In the genomic region with DNA sequence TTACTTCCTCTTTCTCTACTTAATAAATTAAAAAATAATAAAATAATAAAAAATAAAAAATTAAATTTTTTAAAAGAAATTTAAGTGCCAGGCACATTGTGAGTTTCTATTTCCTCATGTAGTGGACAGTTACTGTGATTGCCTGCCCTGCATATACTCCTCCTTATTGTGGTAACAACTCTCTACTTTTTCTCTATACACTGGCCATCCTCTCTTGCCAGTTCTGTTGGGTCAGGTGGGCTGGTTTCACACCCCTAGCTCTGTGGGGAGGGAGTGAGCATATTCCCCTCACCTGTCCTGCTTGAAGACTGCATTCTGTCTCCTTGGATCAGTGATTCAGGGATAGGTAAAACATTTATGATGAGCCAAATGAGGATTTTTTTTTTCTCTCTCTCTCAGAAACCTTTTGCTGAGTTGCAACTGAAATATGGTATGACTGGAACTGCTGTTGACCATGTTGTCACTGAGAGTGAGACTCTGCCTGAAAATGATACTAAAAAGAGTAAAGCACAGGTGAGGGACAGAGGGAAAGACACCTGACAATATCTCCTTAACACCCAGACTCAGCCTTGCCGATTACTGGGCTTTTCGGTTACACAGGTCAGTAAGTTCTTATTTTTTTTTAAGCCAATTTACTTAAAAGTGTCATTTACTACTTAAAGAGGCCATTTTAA, we compare ENCODE assay signal across 30 cellular contexts.
DNase-seq lines count a peak whose midpoint lies in the region; ATAC-seq, FAIRE-seq and TF ChIP-seq lines count a peak whose summit lies in the region.
"Had no signal": no experiment of that assay in that cellular context is flagged by ENCODE, and none has a peak within 500 bp of the region (broad histone marks: within the 10 kb centered on the region; RNA-seq: fewer than 3 reads in every experiment).

No MANE protein-coding gene starts in this region.

- H3K9ac ChIP-seq in KMS-11 = peak overlapping the region; percentile 14; the same call in 1 of the 2 replicates
- H3K9ac ChIP-seq: SK-N-SH had no signal

- FAIRE-seq in urothelium cell line (lab: Jason Lieb, UNC) = no peak
- FAIRE-seq: HTR-8/SVneo had no signal

- H3K79me2 ChIP-seq in KMS-11 (ENCODE audit: insufficient read depth, low read depth) = no peaks in the 10 kb centered on the region

- H3K36me3 ChIP-seq in KMS-11 (ENCODE audit: insufficient read depth) = no peaks in the 10 kb centered on the region
- H3K36me3 ChIP-seq: cardiac muscle cell, esophagus squamous epithelium, gastrocnemius medialis, thyroid gland had no signal

- peak overlapping the region; percentile 36; the same call in 1 of the 2 replicates for H3K4me2 ChIP-seq in KMS-11
- H3K4me2 ChIP-seq: SK-N-SH had no signal

- TF ChIP-seq CTCF in KMS-11 (conservative IDR thresholded peaks at IDR 0.05; ENCODE audit: low read depth, low read length) = no peak

- H3K27me3 ChIP-seq in KMS-11 (ENCODE audit: insufficient read depth, low read depth) = no peaks in the 10 kb centered on the region
- H3K27me3 ChIP-seq: cardiac muscle cell, esophagus squamous epithelium, gastrocnemius medialis, thyroid gland had no signal

- peaks cover 30% of the 10 kb centered on the region for H3K4me1 ChIP-seq in KMS-11 (ENCODE audit: low read depth, poor library complexity, severe bottlenecking)
- H3K4me1 ChIP-seq: esophagus squamous epithelium, gastrocnemius medialis, thyroid gland had no signal

- peak; percentile 48 for ATAC-seq in GM18868 (IDR thresholded peaks at IDR 0.05; ENCODE audit: unreplicated experiment)
- ATAC-seq in GM21529 (IDR thresholded peaks at IDR 0.05; ENCODE audit: unreplicated experiment) = peak; percentile 90
- peak; percentile 90 for ATAC-seq in HG02870 (IDR thresholded peaks at IDR 0.05; ENCODE audit: unreplicated experiment)
- ATAC-seq: activated naive CD4-positive, alpha-beta T cell treated with anti-CD3 and anti-CD28 coated beads, Interleukin-2, amount 50 U/mL, for 72 hours; gastrocnemius medialis; left ventricle myocardium superior; stimulated activated naive CD8-positive, alpha-beta T cell treated with anti-CD3 and anti-CD28 coated beads, Interleukin-15, amount 100 ng/mL, for 72 hours had no signal

- no peak overlapping the region for H3K4me3 ChIP-seq in KMS-11 (IDR thresholded peaks at IDR 0.05; ENCODE audit: insufficient read depth, low read depth, low read length)
- H3K4me3 ChIP-seq: cardiac muscle cell, esophagus squamous epithelium, gastrocnemius medialis, thyroid gland had no signal

- H4K20me1 ChIP-seq in KMS-11 (ENCODE audit: insufficient read depth) = no peaks in the 10 kb centered on the region

- H3K27ac ChIP-seq in KMS-11 = peak overlapping the region; percentile 50; the same call in 1 of the 2 replicates
- H3K27ac ChIP-seq: cardiac muscle cell, esophagus squamous epithelium, gastrocnemius medialis, thyroid gland had no signal

- DNase-seq in HuH-7 (ENCODE audit: low spot score) (no peak), urothelium cell line (ENCODE audit: low spot score) (no peak), inferior parietal cortex (ENCODE audit: extremely low spot score) (no peak)
- no peak for DNase-seq in activated naive CD4-positive, alpha-beta T cell treated with anti-CD3 and anti-CD28 coated beads, Interleukin-2, amount 50 U/mL, for 16 hours
- DNase-seq: ACHN; activated B cell treated with CpG ODN at 0.5 μM for 24 hours; anterior cingulate cortex; cortex of kidney; DMS79; esophagus squamous epithelium; gastrocnemius medialis; GF-D8; hypothalamus; left ventricle myocardium superior; MV-4-11; naive B cell; NCI-H187 treated with DMSO at 0.1 percent for 48 hours; NCI-H69; nucleus accumbens; SK-N-SH; stimulated activated naive CD8-positive, alpha-beta T cell treated with anti-CD3 and anti-CD28 coated beads, Interleukin-15, amount 100 ng/mL, for 72 hours; T-helper 9 cell; thyroid gland had no signal

- H2AFZ ChIP-seq in KMS-11 (ENCODE audit: low read depth) = peak overlapping the region; percentile 41; the same call in 1 of the 2 replicates
